In the genomic region with DNA sequence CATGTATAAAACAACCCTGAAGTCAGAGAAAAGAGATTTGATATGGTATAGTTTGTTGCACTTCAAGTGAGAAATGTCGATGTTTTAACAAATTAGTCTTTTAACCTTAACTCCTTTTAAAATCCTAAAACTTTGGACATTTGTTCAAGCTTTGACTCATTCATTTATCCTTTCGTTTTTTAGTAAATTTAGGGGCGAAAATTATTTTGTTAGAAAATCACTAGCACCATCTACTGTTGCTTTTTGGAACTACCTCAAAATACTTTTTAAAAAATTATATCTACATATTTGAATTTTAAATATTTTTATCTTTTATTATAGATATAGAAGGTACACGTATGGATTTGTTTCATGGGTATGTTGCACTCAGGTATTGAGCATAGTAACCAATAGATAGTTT, we compare ENCODE assay signal across 10 cellular contexts.
DNase-seq lines count a peak whose midpoint lies in the region; ATAC-seq, FAIRE-seq and TF ChIP-seq lines count a peak whose summit lies in the region.
"Had no signal": no experiment of that assay in that cellular context is flagged by ENCODE, and none has a peak within 500 bp of the region (broad histone marks: within the 10 kb centered on the region; RNA-seq: fewer than 3 reads in every experiment).

No MANE protein-coding gene starts in this region.

- no peak overlapping the region for H3K27ac ChIP-seq in H9 (ENCODE audit: insufficient read length, low read depth, low read length)
- no peak overlapping the region for H3K27ac ChIP-seq in K562 (ENCODE audit: extremely low read depth, low read depth, low read length)
- no peak overlapping the region for H3K27ac ChIP-seq in right lobe of liver

- no peak overlapping the region for H3K4ac ChIP-seq in H9 (ENCODE audit: low read depth, low read length)

- no peak for TF ChIP-seq EP300 in K562 (IDR thresholded peaks at IDR 0.05; ENCODE audit: low read length)

- H2BK20ac ChIP-seq in H9 (ENCODE audit: low read depth, low read length, poor library complexity, severe bottlenecking) = no peak overlapping the region

- no peak for TF ChIP-seq POLR2A in K562 (conservative IDR thresholded peaks at IDR 0.05)
- TF ChIP-seq POLR2A in right lobe of liver (IDR thresholded peaks at IDR 0.05) = no peak

- no peak overlapping the region for H3K18ac ChIP-seq in H9 (ENCODE audit: insufficient read length, low read depth, low read length)

- no peaks in the 10 kb centered on the region for H3K27me3 Mint-ChIP-seq in H9 (ENCODE audit: low read depth)
- H3K27me3 Mint-ChIP-seq: central memory CD8-positive, alpha-beta T cell had no signal

- no peak overlapping the region for H2AK5ac ChIP-seq in H9 (ENCODE audit: insufficient read length, low read length)

- BruUV-seq in K562 (replicated peaks; lab: Mats Ljungman, UMichigan) = no TSS peak

- H4K20me1 ChIP-seq in H9 (ENCODE audit: control insufficient read depth, insufficient read depth, insufficient read length) = no peaks in the 10 kb centered on the region
- no peaks in the 10 kb centered on the region for H4K20me1 ChIP-seq in K562 (replicated peaks; ENCODE audit: control insufficient read depth, insufficient read depth, low read length)

- H3K23me2 ChIP-seq in H9 (ENCODE audit: insufficient read length, low read depth, low read length, poor library complexity, severe bottlenecking) = no peaks in the 10 kb centered on the region

- no peak overlapping the region for H4K91ac ChIP-seq in H9 (ENCODE audit: insufficient read length, low read depth, low read length)

- H3K4me3 ChIP-seq in AG09309 (ENCODE audit: control insufficient read depth, low read depth, low read length) (no peak overlapping the region), K562 (no peak overlapping the region), right lobe of liver (no peak overlapping the region)

- H3K36me3 Mint-ChIP-seq in H9 (ENCODE audit: insufficient read depth in 1 of 3, low read depth in 3 of 3) = no peaks in the 10 kb centered on the region

- H3K27ac Mint-ChIP-seq in H9 = no peak overlapping the region

- H2BK5ac ChIP-seq in H9 (ENCODE audit: insufficient read length, low read length) = no peak overlapping the region

- peak; percentile 34 for TF ChIP-seq CTCF in AG09309 (IDR thresholded peaks at IDR 0.05; ENCODE audit: control insufficient read depth, insufficient read depth, low read depth, low read length, missing control alignments)
- TF ChIP-seq CTCF in H9 (conservative IDR thresholded peaks at IDR 0.05) = peak; percentile 71
- TF ChIP-seq CTCF in K562 (IDR thresholded peaks at IDR 0.05 in 2 of 3, conservative IDR thresholded peaks at IDR 0.05 in 1 of 3; ENCODE audit: insufficient read depth in 2 of 3, low read depth in 1 of 3, low read length in 3 of 3) = peak in 1 of 3 experiments; percentile 47; a peak in 2 of 6 replicates
- peak; percentile 13 to 54 (median 48) for TF ChIP-seq CTCF in right lobe of liver (IDR thresholded peaks at IDR 0.05)

- H2AFZ ChIP-seq in H9 (ENCODE audit: low read length) = no peak overlapping the region
- H2AFZ ChIP-seq in K562 (ENCODE audit: low read depth, low read length) = no peak overlapping the region

- peaks cover 0 to 4% of the 10 kb centered on the region in 2 experiments; a peak in 2 of 4 replicates for H3K4me1 Mint-ChIP-seq in H9
- H3K4me1 Mint-ChIP-seq: central memory CD8-positive, alpha-beta T cell had no signal

- no peaks in the 10 kb centered on the region for H3K27me3 ChIP-seq in H9 (ENCODE audit: insufficient read depth, low read length)
- H3K27me3 ChIP-seq in K562 (ENCODE audit: control insufficient read depth in 2 of 2, insufficient read depth in 2 of 2, low read length in 2 of 2) = no peaks in the 10 kb centered on the region
- peaks cover 0 to 5% of the 10 kb centered on the region in 2 donors for H3K27me3 ChIP-seq in right lobe of liver

- H3K79me1 ChIP-seq in H9 (ENCODE audit: insufficient read depth, low read depth, low read length, poor library complexity, severe bottlenecking) = no peaks in the 10 kb centered on the region

- H3K4me3 Mint-ChIP-seq in H9 = no peak overlapping the region
- H3K4me3 Mint-ChIP-seq: central memory CD8-positive, alpha-beta T cell had no signal

- ATAC-seq in K562 (no peak), right lobe of liver (no peak), GM18867 (IDR thresholded peaks at IDR 0.05; ENCODE audit: unreplicated experiment) (no peak)

- no peak overlapping the region for H3K4me2 ChIP-seq in H9 (ENCODE audit: insufficient read depth, insufficient read length, low read length)
- H3K4me2 ChIP-seq in K562 (ENCODE audit: insufficient read depth, low read length) = no peak overlapping the region

- no peak overlapping the region for H2BK120ac ChIP-seq in H9 (ENCODE audit: low read depth, low read length, poor library complexity, severe bottlenecking)

- H3K9ac ChIP-seq in H9 (ENCODE audit: extremely low read depth, insufficient read length, low read length) (no peak overlapping the region), K562 (ENCODE audit: insufficient read depth in 1 of 2, low read depth in 2 of 2, low read length in 2 of 2) (no peak overlapping the region)

- H3K9me1 ChIP-seq in K562 (ENCODE audit: control insufficient read depth, insufficient read depth, low read length) = no peaks in the 10 kb centered on the region

- H4K5ac ChIP-seq in H9 (ENCODE audit: insufficient read length, low read depth, low read length) = no peak overlapping the region

- no peak overlapping the region for H3K14ac ChIP-seq in H9 (ENCODE audit: insufficient read depth, low read length)

- peak; percentile 24 to 26; a peak in 2 of 4 replicates for TF ChIP-seq RAD21 in K562 (CRISPR knock-in tag; conservative IDR thresholded peaks at IDR 0.05 in 1 of 2, IDR thresholded peaks at IDR 0.05 in 1 of 2)

- no peak overlapping the region for H3K23ac ChIP-seq in H9 (ENCODE audit: insufficient read length, low read depth, low read length)

- no peak overlapping the region for H3K56ac ChIP-seq in H9 (ENCODE audit: insufficient read length, low read depth, low read length)

- DNase-seq in AG09309 (ENCODE audit: low read depth) = no peak
- DNase-seq in H9 = no peak
- no peak for DNase-seq in K562 (ENCODE audit: extremely low read depth in 1 of 4, low spot score in 3 of 4)
- no peak for DNase-seq in right lobe of liver
- no peak for DNase-seq in stimulated activated CD4-positive, alpha-beta T cell treated with anti-CD3 and anti-CD28 coated beads, Interleukin-2, amount 100 ng/mL, for 48 hours
- no peak for DNase-seq in epidermal melanocyte (ENCODE audit: insufficient read length, low spot score)
- no peak for DNase-seq in NCI-H2171 treated with DMSO at 0.1 percent for 48 hours (lab: John Stamatoyannopoulos, UW)
- DNase-seq: NCI-H1092 treated with DMSO at 0.1 percent for 48 hours had no signal

- POLR2A ChIA-PET in K562 (lab: Yijun Ruan, JAX) = no interaction called here

- peaks cover 29 to 34% of the 10 kb centered on the region in 2 experiments for H3K9me3 Mint-ChIP-seq in H9
- H3K9me3 Mint-ChIP-seq: central memory CD8-positive, alpha-beta T cell had no signal

- H3K36me3 ChIP-seq in K562 (ENCODE audit: control insufficient read depth, insufficient read depth, low read length) (no peaks in the 10 kb centered on the region), right lobe of liver (no peaks in the 10 kb centered on the region)

- H2BK15ac ChIP-seq in H9 (ENCODE audit: low read depth, low read length) = no peak overlapping the region

- intact Hi-C loops in K562 (cut with micrococcal nuclease) = loop anchor here (2.0 kb wide), 1 partner anchor 434 kb away; no protein-coding TSS in a partner anchor
- intact Hi-C loops in right lobe of liver (cut with DNase I) = loop anchor here in 1 of 2 donors (10.0 kb wide), 1 partner anchor 430 kb away; no protein-coding TSS in a partner anchor

- no peak overlapping the region for H3T11ph ChIP-seq in H9 (ENCODE audit: low read length)

- FAIRE-seq in K562 (lab: Jason Lieb, UNC) = no peak

- in situ Hi-C loops in K562 (cut with MboI) = loop anchor here (25.0 kb wide), 1 partner anchor 432 kb away; no protein-coding TSS in a partner anchor

- H3K4me1 ChIP-seq in H9 (ENCODE audit: insufficient read depth, low read length) (no peaks in the 10 kb centered on the region), K562 (replicated peaks in 1 of 2; ENCODE audit: control insufficient read depth in 2 of 2, insufficient read depth in 2 of 2, low read length in 2 of 2) (no peaks in the 10 kb centered on the region), right lobe of liver (no peaks in the 10 kb centered on the region)

- H2BK12ac ChIP-seq in H9 (ENCODE audit: insufficient read length, low read depth, low read length) = no peak overlapping the region

- no CpG with 5 or more reads among the region's 4 CpGs for WGBS in H9 (ENCODE audit: extremely low coverage, insufficient read length, low lambda C conversion rate)
- WGBS in K562 (ENCODE audit: insufficient coverage, low coverage, missing lambda C conversion rate) = 2% methylated on average over 4 of the region's 4 CpGs
- WGBS in right lobe of liver (ENCODE audit: insufficient coverage, low coverage, low lambda C conversion rate, missing lambda C conversion rate) = 6% methylated on average over 4 of the region's 4 CpGs

- H3K9me3 ChIP-seq in H9 (ENCODE audit: control insufficient read depth, low read depth, low read length) = no peaks in the 10 kb centered on the region
- no peaks in the 10 kb centered on the region for H3K9me3 ChIP-seq in K562 (replicated peaks; ENCODE audit: control insufficient read depth, insufficient read depth, low read depth, low read length)
- H3K9me3 ChIP-seq in right lobe of liver = no peaks in the 10 kb centered on the region

- H3K79me2 ChIP-seq in H9 (ENCODE audit: insufficient read depth, low read length) (no peaks in the 10 kb centered on the region), K562 (ENCODE audit: control insufficient read depth, insufficient read depth, low read length) (no peaks in the 10 kb centered on the region)

- CTCF ChIA-PET in K562 (lab: Yijun Ruan, JAX; ENCODE audit: low intra/inter-chr PET ratio) = interaction anchor here (0.8 to 1.2 kb wide), 2 partner anchors 433 to 460 kb away, joined by 3 read pairs; no protein-coding TSS in a partner anchor

- H4K8ac ChIP-seq in H9 (replicated peaks; ENCODE audit: insufficient read length, low read depth, low read length) = no peak overlapping the region

TF ChIP-seq in K562, 482 proteins besides CTCF, POLR2A, EP300 and RAD21 (continues in another document):
- TF ChIP-seq DDX20 (tag; IDR thresholded peaks at IDR 0.05; ENCODE audit: low read depth) (no peak), NCOA1 (IDR thresholded peaks at IDR 0.05; ENCODE audit: low read depth) (no peak), ZNF780A (CRISPR knock-in tag; IDR thresholded peaks at IDR 0.05) (no peak), SPI1 (IDR thresholded peaks at IDR 0.05; ENCODE audit: borderline replicate concordance, low read depth, low read length) (no peak)
- TF ChIP-seq, protein P1, sequence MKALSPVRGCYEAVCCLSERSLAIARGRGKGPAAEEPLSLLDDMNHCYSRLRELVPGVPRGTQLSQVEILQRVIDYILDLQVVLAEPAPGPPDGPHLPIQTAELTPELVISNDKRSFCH (CRISPR knock-in tag; IDR thresholded peaks at IDR 0.05) = no peak
- TF ChIP-seq, protein P1 (tag; IDR thresholded peaks at IDR 0.05) = no peak
